Comparison of ENCODE assay signal across 1 cellular context in genomic region chr17:1658100-1658499, GRCh38.
TF ChIP-seq lines count a peak whose summit lies in the region.

No MANE protein-coding gene starts in this region.

TF ChIP-seq in K562, 482 proteins besides CTCF, POLR2A, EP300 and RAD21:
- TF ChIP-seq JUNB (CRISPR knock-in tag; conservative IDR thresholded peaks at IDR 0.05) (no peak), MCM5 (IDR thresholded peaks at IDR 0.05; ENCODE audit: low read depth) (no peak), CBFA2T3 (IDR thresholded peaks at IDR 0.05) (peak; percentile 53), EGR1 (conservative IDR thresholded peaks at IDR 0.05) (peak; percentile 87), CBFA2T2 (conservative IDR thresholded peaks at IDR 0.05) (0 out of 2 replicates have a peak, but pooled peaks have one; percentile 4), TSC22D4 (tag; IDR thresholded peaks at IDR 0.05) (no peak), TCF7L2 (IDR thresholded peaks at IDR 0.05; ENCODE audit: low read depth, low read length) (no peak), ZZZ3 (IDR thresholded peaks at IDR 0.05) (no peak), MITF (IDR thresholded peaks at IDR 0.05) (no peak), MTF1 (CRISPR knock-in tag; IDR thresholded peaks at IDR 0.05; ENCODE audit: borderline replicate concordance) (no peak)
